8 cellular contexts compared by ENCODE assay signal in the genomic region with DNA sequence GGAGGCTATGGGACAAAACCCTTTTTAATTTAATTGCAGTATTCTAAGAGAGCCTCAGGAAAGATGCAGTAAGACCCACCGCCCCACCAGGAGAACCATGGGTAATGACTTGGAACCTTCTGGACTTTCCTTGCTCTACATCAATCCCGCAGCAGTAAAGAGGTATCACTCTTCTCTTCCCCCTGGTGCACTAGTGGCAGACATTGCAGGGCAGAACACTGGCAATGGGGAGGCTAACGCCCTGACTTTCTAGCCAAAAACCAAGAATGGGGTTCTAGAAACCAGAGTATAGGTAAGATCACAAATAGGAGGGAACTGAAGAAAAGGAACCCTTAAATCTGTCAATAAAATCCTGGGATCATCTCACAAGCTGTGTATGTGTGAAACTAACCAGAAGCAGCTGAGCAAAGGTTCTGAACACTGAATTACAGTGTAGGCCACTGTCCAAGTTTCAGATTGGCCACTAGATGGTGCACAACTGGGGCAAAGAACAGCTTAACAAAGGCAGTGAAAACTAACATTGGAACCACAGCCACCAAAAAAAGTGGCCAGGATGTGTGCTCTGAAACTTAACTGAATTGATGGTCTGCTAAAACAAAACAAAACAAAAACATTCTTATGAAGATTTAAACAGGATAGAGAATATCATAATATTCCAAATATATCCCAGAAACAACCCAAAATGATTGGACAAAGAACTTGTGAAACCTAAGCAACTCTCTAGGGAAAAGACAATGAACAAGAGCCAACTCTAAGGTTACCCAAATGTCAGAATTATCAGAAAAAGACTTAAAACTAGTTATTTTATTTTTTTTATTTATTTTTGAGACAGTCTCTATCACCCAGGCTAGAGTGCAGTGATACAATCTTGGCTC. TPM values are rescaled to one million over a fixed set of nuclear protein-coding genes. Genes with fewer than 3 reads are reported as not detected.
DNase-seq lines count a peak whose midpoint lies in the region; ATAC-seq, FAIRE-seq and TF ChIP-seq lines count a peak whose summit lies in the region.

No MANE protein-coding gene starts in this region.

- TF ChIP-seq POLR2A in A549 (IDR thresholded peaks at IDR 0.05; ENCODE audit: low read length) (no peak), K562 (conservative IDR thresholded peaks at IDR 0.05) (no peak), HepG2 (IDR thresholded peaks at IDR 0.05; ENCODE audit: insufficient read depth in 1 of 2, low read depth in 2 of 2, low read length in 2 of 2) (no peak), vagina (IDR thresholded peaks at IDR 0.05) (no peak)

- peak; percentile 68 for TF ChIP-seq CTCF in A549 (IDR thresholded peaks at IDR 0.05)
- TF ChIP-seq CTCF in Panc1 (IDR thresholded peaks at IDR 0.05): peak; percentile 81
- peak; percentile 74 to 83 (median 77) for TF ChIP-seq CTCF in K562 (IDR thresholded peaks at IDR 0.05 in 2 of 3, conservative IDR thresholded peaks at IDR 0.05 in 1 of 3; ENCODE audit: insufficient read depth in 2 of 3, low read depth in 1 of 3, low read length in 3 of 3)
- TF ChIP-seq CTCF in HepG2 (CRISPR knock-in tag; IDR thresholded peaks at IDR 0.05): peak; percentile 85
- TF ChIP-seq CTCF in vagina (IDR thresholded peaks at IDR 0.05): no peak

- POLR2A ChIA-PET in A549 (lab: Yijun Ruan, JAX) (interaction anchor here (1.0 kb wide), 1 partner anchor 173 kb away, joined by 3 read pairs; a partner anchor contains a TSS), Panc1 (lab: Charles Lee) (no interaction called here), K562 (lab: Yijun Ruan, JAX) (interaction anchor here (0.6 to 1.2 kb wide), 4 partner anchors 10 to 66 kb away, joined by 3 to 7 read pairs (median 3); no protein-coding TSS in a partner anchor), HepG2 (lab: Yijun Ruan, JAX) (interaction anchor here (0.8 to 1.3 kb wide), 4 partner anchors 73 to 189 kb away, joined by 3 to 5 read pairs (median 4); a partner anchor contains a TSS)

- 90% methylated on average over 3 of the region's 3 CpGs for WGBS in A549 (ENCODE audit: missing lambda C conversion rate)
- WGBS in K562 (ENCODE audit: insufficient coverage, low coverage, missing lambda C conversion rate): 69% methylated on average over 3 of the region's 3 CpGs
- 87% methylated on average over 3 of the region's 3 CpGs for WGBS in HepG2 (ENCODE audit: low lambda C conversion rate)

- H3K27ac ChIP-seq in A549 (no peak overlapping the region), Panc1 (ENCODE audit: low read length) (no peak overlapping the region), K562 (ENCODE audit: extremely low read depth, low read depth, low read length) (no peak overlapping the region), HepG2 (ENCODE audit: extremely low read length, insufficient read depth, low read length) (no peak overlapping the region), vagina (no peak overlapping the region)

- no peak overlapping the region for H2AFZ ChIP-seq in K562 (ENCODE audit: low read depth, low read length)
- H2AFZ ChIP-seq in HepG2 (ENCODE audit: low read length): no peak overlapping the region

- FAIRE-seq in A549 (lab: Jason Lieb, UNC) (peak; percentile 32), K562 (lab: Jason Lieb, UNC) (peak; percentile 78), HepG2 (lab: Jason Lieb, UNC) (peak; percentile 78)

- TF ChIP-seq EP300 in A549 (IDR thresholded peaks at IDR 0.05): no peak
- no peak for TF ChIP-seq EP300 in K562 (IDR thresholded peaks at IDR 0.05; ENCODE audit: low read length)
- no peak for TF ChIP-seq EP300 in HepG2 (IDR thresholded peaks at IDR 0.05; ENCODE audit: low read depth in 2 of 2, low read length in 2 of 2)
- TF ChIP-seq EP300 in HepG2 (CRISPR knock-in tag; IDR thresholded peaks at IDR 0.05; ENCODE audit: borderline replicate concordance): no peak

- H3K27me3 ChIP-seq in Panc1 (ENCODE audit: control insufficient read depth, insufficient read depth, low read length): no peaks in the 10 kb centered on the region
- 0 out of 5 replicates have a peak, but pooled peaks cover 0 to 5% of the 10 kb centered on the region in 2 experiments for H3K27me3 ChIP-seq in K562 (ENCODE audit: control insufficient read depth in 2 of 2, insufficient read depth in 2 of 2, low read length in 2 of 2)
- no peaks in the 10 kb centered on the region for H3K27me3 ChIP-seq in HepG2 (ENCODE audit: control insufficient read depth in 1 of 2, insufficient read depth in 2 of 2, low read length in 2 of 2)
- H3K27me3 ChIP-seq in vagina: no peaks in the 10 kb centered on the region

- CTCF ChIA-PET in A549 (lab: Yijun Ruan, JAX): interaction anchor here (0.6 to 3.6 kb wide), 12 partner anchors 14 to 1158 kb away, joined by 3 to 14 read pairs (median 4); no protein-coding TSS in a partner anchor
- CTCF ChIA-PET in Panc1 (lab: Charles Lee): interaction anchor here (0.7 to 1.3 kb wide), 4 partner anchors 9 to 191 kb away, joined by 3 to 7 read pairs (median 4); no protein-coding TSS in a partner anchor
- CTCF ChIA-PET in K562 (lab: Yijun Ruan, JAX; ENCODE audit: low intra/inter-chr PET ratio): no interaction called here
- CTCF ChIA-PET in HepG2 (lab: Yijun Ruan, JAX; ENCODE audit: low intra/inter-chr PET ratio, low total read pairs): interaction anchor here (1.1 to 1.8 kb wide), 2 partner anchors 175 to 190 kb away, joined by 4 to 15 read pairs; no protein-coding TSS in a partner anchor

- H3K4me1 ChIP-seq in A549 (no peaks in the 10 kb centered on the region), Panc1 (ENCODE audit: control insufficient read depth, insufficient read depth, low read length) (no peaks in the 10 kb centered on the region), K562 (replicated peaks in 1 of 2; ENCODE audit: control insufficient read depth in 2 of 2, insufficient read depth in 2 of 2, low read length in 2 of 2) (no peaks in the 10 kb centered on the region), HepG2 (ENCODE audit: insufficient read depth, low read length) (peaks cover 1% of the 10 kb centered on the region; the same call in 1 of the 2 replicates), vagina (no peaks in the 10 kb centered on the region)

- H3K4me2 ChIP-seq in A549 (no peak overlapping the region), K562 (ENCODE audit: insufficient read depth, low read length) (no peak overlapping the region), HepG2 (ENCODE audit: low read depth, low read length) (no peak overlapping the region)

- H3K9me1 ChIP-seq in K562 (ENCODE audit: control insufficient read depth, insufficient read depth, low read length): no peaks in the 10 kb centered on the region

- ATAC-seq in A549 (peak; percentile 77 to 94), HG03432 (IDR thresholded peaks at IDR 0.05; ENCODE audit: unreplicated experiment) (peak; percentile 47), Panc1 (peak; percentile 96), K562 (peak; percentile 99), HepG2 (peak; percentile 99)

- DNase-seq in A549 (ENCODE audit: low read depth in 1 of 2, low spot score in 1 of 2) (peak; percentile 44 to 63), GM04503 (ENCODE audit: low read depth) (peak; percentile 28), Panc1 (ENCODE audit: low read depth, low spot score) (no peak), K562 (ENCODE audit: extremely low read depth in 1 of 4, low spot score in 3 of 4) (peak; percentile 37 to 63 (median 48)), HepG2 (ENCODE audit: low spot score) (peak; percentile 67), vagina (ENCODE audit: extremely low spot score in 2 of 2) (no peak), activated gamma-delta T cell (lab: John Stamatoyannopoulos, UW) (no peak)

- no TSS peak for BruUV-seq in Panc1 (replicated peaks; lab: Mats Ljungman, UMichigan)
- BruUV-seq in K562 (replicated peaks; lab: Mats Ljungman, UMichigan): no TSS peak
- no TSS peak for BruUV-seq in HepG2 (replicated peaks; lab: Mats Ljungman, UMichigan)

- H3K4me3 ChIP-seq in A549: no peak overlapping the region
- H3K4me3 ChIP-seq in Panc1 (ENCODE audit: low read depth in 2 of 2, low read length in 2 of 2): no peak overlapping the region
- H3K4me3 ChIP-seq in K562: no peak overlapping the region
- H3K4me3 ChIP-seq in HepG2 (replicated peaks in 1 of 3; ENCODE audit: insufficient read depth in 1 of 3, low read depth in 2 of 3, low read length in 3 of 3): no peak overlapping the region
- no peak overlapping the region for H3K4me3 ChIP-seq in vagina

- H3K36me3 ChIP-seq in Panc1 (ENCODE audit: control insufficient read depth, insufficient read depth, low read length) (no peaks in the 10 kb centered on the region), K562 (ENCODE audit: control insufficient read depth, insufficient read depth, low read length) (no peaks in the 10 kb centered on the region), HepG2 (replicated peaks in 1 of 2; ENCODE audit: control insufficient read depth in 1 of 2, insufficient read depth in 2 of 2, low read length in 2 of 2) (peaks cover 0 to 9% of the 10 kb centered on the region in 2 experiments; a peak in 4 of 5 replicates), vagina (peaks cover 0 to 30% of the 10 kb centered on the region in 2 donors)

- H3K79me2 ChIP-seq in K562 (ENCODE audit: control insufficient read depth, insufficient read depth, low read length) (no peaks in the 10 kb centered on the region), HepG2 (ENCODE audit: insufficient read depth, low read length) (no peaks in the 10 kb centered on the region)

- H3K9ac ChIP-seq in K562 (ENCODE audit: insufficient read depth in 1 of 2, low read depth in 2 of 2, low read length in 2 of 2) (no peak overlapping the region), HepG2 (ENCODE audit: insufficient read depth, low read depth, low read length) (no peak overlapping the region)

- peak; percentile 46 to 51; a peak in 4 of 5 replicates for TF ChIP-seq RAD21 in A549 (conservative IDR thresholded peaks at IDR 0.05 in 1 of 2, IDR thresholded peaks at IDR 0.05 in 1 of 2)
- TF ChIP-seq RAD21 in K562 (CRISPR knock-in tag; conservative IDR thresholded peaks at IDR 0.05 in 1 of 2, IDR thresholded peaks at IDR 0.05 in 1 of 2): peak in 1 of 2 experiments; percentile 67; a peak in 2 of 4 replicates
- peak; percentile 56; the same call in 1 of the 2 replicates for TF ChIP-seq RAD21 in HepG2 (CRISPR knock-in tag; IDR thresholded peaks at IDR 0.05)

- H4K20me1 ChIP-seq in K562 (replicated peaks; ENCODE audit: control insufficient read depth, insufficient read depth, low read length): no peaks in the 10 kb centered on the region
- H4K20me1 ChIP-seq in HepG2 (ENCODE audit: insufficient read depth, low read length): no peaks in the 10 kb centered on the region

- peaks cover 5% of the 10 kb centered on the region; the same call in 1 of the 3 replicates for H3K9me3 ChIP-seq in A549
- peaks cover 12% of the 10 kb centered on the region; the same call in 1 of the 2 replicates for H3K9me3 ChIP-seq in Panc1 (ENCODE audit: control insufficient read depth, insufficient read depth, low read depth, low read length)
- no peaks in the 10 kb centered on the region for H3K9me3 ChIP-seq in K562 (replicated peaks; ENCODE audit: control insufficient read depth, insufficient read depth, low read depth, low read length)
- no peaks in the 10 kb centered on the region for H3K9me3 ChIP-seq in HepG2 (ENCODE audit: low read length)
- H3K9me3 ChIP-seq in vagina: no peaks in the 10 kb centered on the region

- intact Hi-C loops in Panc1 (cut with micrococcal nuclease; ENCODE audit: unreplicated experiment): no loop called here
- intact Hi-C loops in K562 (cut with micrococcal nuclease): loop anchor here (1.0 to 10.0 kb wide), 3 partner anchors 156 to 714 kb away; a partner anchor contains a TSS
- intact Hi-C loops in HepG2 (cut with micrococcal nuclease; ENCODE audit: unreplicated experiment): loop anchor here (2.0 kb wide), 2 partner anchors 174 to 192 kb away; a partner anchor contains a TSS
- intact Hi-C loops in vagina (cut with DNase I): no loop called here

- in situ Hi-C loops in Panc1 (cut with HindIII; ENCODE audit: low pct_unique_long_range_greater_than_20kb, low sequenced_read_pairs): no loop called here
- in situ Hi-C loops in K562 (cut with MboI): no loop called here
- in situ Hi-C loops in HepG2 (cut with HindIII; ENCODE audit: extremely low pct_ligation_motif_present, low pct_unique_long_range_greater_than_20kb): no loop called here

RNA-seq across cellular contexts. Expression of a gene that starts 6.6 kb away (rescaled TPM):
- polyA plus RNA-seq in A549 (2011; rRNA removed) (2.9 and 3.2 TPM in 2 replicates), A549 (2017; fragmentation: RNase III; extraction: RNeasy Plus Mini Kit Qiagen cat#74134 plus additional on column Dnase treatment) (2.2 to 2.3 TPM (median 2.2 TPM) in 3 replicates), K562 (2011; rRNA removed) (0.17 and 0.35 TPM in 2 replicates), K562 (2014; fragmentation: Illumina TruSeq; extraction: Trizol) (0.21 and 0.24 TPM in 2 replicates), K562 (2014; fragmentation: Nextera tagmentation; extraction: Ambion mirVana) (under 1 TPM in 1 of 2 experiments, not detected in 1; 0.10 TPM), K562 (2014; rRNA removed) (0.08 and 0.46 TPM in 2 replicates), HepG2 (2011; rRNA removed) (0.54 and 0.61 TPM in 2 replicates)
- 0.83 and 1.2 TPM in 2 replicates for polyA plus RNA-seq in A549 (2012; cell fraction: cytosol; rRNA removed)
- 0.46 and 0.75 TPM in 2 replicates for polyA plus RNA-seq in A549 (2012; cell fraction: nucleus; rRNA removed)
- polyA minus RNA-seq in A549 (2011; rRNA and poly(A)+ RNA removed): 2.3 and 4.0 TPM in 2 replicates
- total RNA-seq in Panc1 (2021; ENCODE audit: unreplicated experiment) (2.8 TPM), K562 (2014; rRNA removed) (0.18 TPM in 1 of 2 replicates, not detected in the other), K562 (2014; rRNA removed; fragmentation: Illumina TruSeq; extraction: Trizol) (0.16 and 0.25 TPM in 2 replicates), K562 (2015; rRNA removed; fragmentation: Illumina TruSeq; extraction: Trizol) (0.26 TPM in 1 of 2 replicates, not detected in the other), K562 (2021) (0.22 TPM in 1 of 2 replicates, not detected in the other), HepG2 (2016; rRNA removed; fragmentation: Illumina TruSeq; extraction: Trizol) (1.0 and 2.3 TPM in 2 replicates), vagina (0.98 TPM)
- 1.5 TPM for polyA plus RNA-seq in Panc1 (2012; ENCODE audit: insufficient read length)
- 0.63 TPM in 1 of 2 replicates, not detected in the other for total RNA-seq in K562 (2011; cell fraction: chromatin; rRNA removed; ENCODE audit: low replicate concordance)
- total RNA-seq in K562 (2011; cell fraction: nucleolus; rRNA removed): not detected in 2 replicates
- total RNA-seq in K562 (2011; cell fraction: nucleoplasm; rRNA removed): not detected in 2 replicates
- polyA plus RNA-seq in K562 (2011; cell fraction: cytosol; rRNA removed): 0.12 TPM in 1 of 2 replicates, not detected in the other
- polyA plus RNA-seq in K562 (2011; cell fraction: nucleus; rRNA removed): 0.25 TPM in 1 of 2 replicates, not detected in the other
- polyA plus RNA-seq in K562 (2012): 0.13 and 0.15 TPM in 2 replicates
- 0.32 and 0.48 TPM in 2 replicates for polyA minus RNA-seq in K562 (2011; rRNA and poly(A)+ RNA removed)
- not detected in 2 replicates for polyA minus RNA-seq in K562 (2011; cell fraction: cytosol; rRNA and poly(A)+ RNA removed)
- not detected in 2 replicates for polyA minus RNA-seq in K562 (2011; cell fraction: nucleus; rRNA and poly(A)+ RNA removed)
- total RNA-seq in HepG2 (2016; cell fraction: cytosol; rRNA removed; fragmentation: Illumina TruSeq; extraction: Trizol; ENCODE audit: low read depth): 1.5 and 2.6 TPM in 2 replicates
- total RNA-seq in HepG2 (2016; cell fraction: insoluble cytoplasmic fraction; rRNA removed; fragmentation: Illumina TruSeq; extraction: Trizol): 1.9 and 2.3 TPM in 2 replicates
- total RNA-seq in HepG2 (2016; cell fraction: membrane; rRNA removed; fragmentation: Illumina TruSeq; extraction: Trizol): 2.0 and 2.3 TPM in 2 replicates
- total RNA-seq in HepG2 (2016; cell fraction: nucleus; rRNA removed; fragmentation: Illumina TruSeq; extraction: Trizol): 1.9 and 2.1 TPM in 2 replicates
- polyA plus RNA-seq in HepG2 (2011; cell fraction: cytosol; rRNA removed): 0.24 and 0.33 TPM in 2 replicates
- polyA plus RNA-seq in HepG2 (2011; cell fraction: nucleus; rRNA removed): 0.47 and 0.55 TPM in 2 replicates
- 0.33 and 0.43 TPM in 2 replicates for polyA plus RNA-seq in HepG2 (2012)
- polyA plus RNA-seq in HepG2 (2016; cell fraction: cytosol; fragmentation: Illumina TruSeq; extraction: Trizol; ENCODE audit: low read depth): 1.1 and 1.2 TPM in 2 replicates
- 1.7 and 2.0 TPM in 2 replicates for polyA plus RNA-seq in HepG2 (2016; cell fraction: insoluble cytoplasmic fraction; fragmentation: Illumina TruSeq; extraction: Trizol; ENCODE audit: low read depth)
- polyA plus RNA-seq in HepG2 (2016; cell fraction: membrane; fragmentation: Illumina TruSeq; extraction: Trizol; ENCODE audit: low read depth): 1.4 and 1.6 TPM in 2 replicates
- polyA plus RNA-seq in HepG2 (2016; cell fraction: nucleus; fragmentation: Illumina TruSeq; extraction: Trizol; ENCODE audit: insufficient read depth, low read depth): 2.2 and 2.4 TPM in 2 replicates
- polyA minus RNA-seq in HepG2 (2011; rRNA and poly(A)+ RNA removed; ENCODE audit: low replicate concordance): 1.0 and 1.9 TPM in 2 replicates
- 0.44 and 0.59 TPM in 2 replicates for polyA minus RNA-seq in HepG2 (2011; cell fraction: cytosol; rRNA and poly(A)+ RNA removed)
- polyA minus RNA-seq in HepG2 (2011; cell fraction: nucleus; rRNA and poly(A)+ RNA removed): 1.8 and 1.9 TPM in 2 replicates

Comparison
In these comparisons a context has a peak if more than half of its experiments do, and no peak if none do; other contexts are left out.
1. ATAC-seq: peak in every context shown above with its lines; median percentile 99 in K562; 99 in HepG2; 96 in Panc1; 86 in A549; 47 in HG03432.
2. DNase-seq: peak in A549 (2 of 2), GM04503 (single experiment), K562 (4 of 4) and HepG2 (single experiment); none in Panc1 (single experiment), vagina (0 of 2) and activated gamma-delta T cell (single experiment).
3. CTCF ChIP-seq: peak in A549 (single experiment), Panc1 (single experiment), K562 (3 of 3) and HepG2 (single experiment); none in vagina (0 of 3).
4. intact Hi-C loops: an anchor here in K562 (1.0 to 10.0 kb wide) and HepG2 (2.0 kb wide); none called in Panc1 and vagina.